In the genomic region with DNA sequence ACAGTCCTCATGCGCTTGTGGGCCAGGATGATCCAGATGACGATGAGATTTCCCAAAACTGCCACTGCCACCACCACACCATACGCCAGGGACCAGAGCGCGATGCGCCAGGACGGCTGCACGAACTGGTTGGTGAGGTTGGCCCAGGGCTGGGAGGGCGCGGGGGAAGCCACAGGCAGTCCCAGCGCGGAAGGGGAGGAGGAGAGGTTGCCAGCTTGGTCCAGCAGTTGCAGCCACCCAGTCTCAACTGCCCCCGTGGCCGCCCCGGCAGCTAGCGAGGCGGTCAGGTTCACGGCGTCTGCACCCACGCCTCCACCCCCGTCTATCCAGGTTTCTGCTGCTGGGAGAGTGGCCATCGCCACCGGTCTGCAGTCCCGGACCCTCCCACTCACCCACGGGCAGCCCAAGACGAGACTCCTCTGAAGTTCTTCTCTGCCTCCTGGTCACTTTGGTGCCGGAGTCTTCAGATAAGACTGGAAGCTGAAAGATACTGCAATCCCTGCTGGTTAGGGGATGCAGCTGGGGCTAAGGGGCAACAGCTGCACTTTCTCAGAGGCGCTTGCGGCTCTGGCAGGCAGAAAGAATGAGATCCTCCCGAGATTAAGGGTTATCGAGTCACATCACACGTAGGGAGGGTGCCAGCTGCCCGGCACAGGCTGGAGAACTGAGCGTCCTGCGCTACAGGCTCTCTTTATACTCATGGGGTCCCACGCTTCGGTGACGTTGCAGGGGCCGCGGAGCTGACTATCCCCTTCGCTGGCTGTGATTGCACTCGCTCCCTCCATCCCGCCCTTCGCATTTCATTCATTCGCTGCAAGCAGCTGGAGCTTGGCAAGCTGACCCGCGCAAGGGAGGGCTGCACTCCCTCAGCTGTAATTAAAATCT, we compare ENCODE assay signal across 11 cellular contexts. TPM values are rescaled to one million over a fixed set of nuclear protein-coding genes. Genes with fewer than 3 reads are reported as not detected.
DNase-seq lines count a peak whose midpoint lies in the region; ATAC-seq and TF ChIP-seq lines count a peak whose summit lies in the region.
"Had no signal": no experiment of that assay in that cellular context is flagged by ENCODE, and none has a peak within 500 bp of the region (broad histone marks: within the 10 kb centered on the region; RNA-seq: fewer than 3 reads in every experiment).

A gene with protein sequence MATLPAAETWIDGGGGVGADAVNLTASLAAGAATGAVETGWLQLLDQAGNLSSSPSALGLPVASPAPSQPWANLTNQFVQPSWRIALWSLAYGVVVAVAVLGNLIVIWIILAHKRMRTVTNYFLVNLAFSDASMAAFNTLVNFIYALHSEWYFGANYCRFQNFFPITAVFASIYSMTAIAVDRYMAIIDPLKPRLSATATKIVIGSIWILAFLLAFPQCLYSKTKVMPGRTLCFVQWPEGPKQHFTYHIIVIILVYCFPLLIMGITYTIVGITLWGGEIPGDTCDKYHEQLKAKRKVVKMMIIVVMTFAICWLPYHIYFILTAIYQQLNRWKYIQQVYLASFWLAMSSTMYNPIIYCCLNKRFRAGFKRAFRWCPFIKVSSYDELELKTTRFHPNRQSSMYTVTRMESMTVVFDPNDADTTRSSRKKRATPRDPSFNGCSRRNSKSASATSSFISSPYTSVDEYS (minus strand): TSS at position 666 of the 885 bp plus-strand sequence. CDS start 310 bp downstream, at position 356.

- no peak within 1 kb of the TSS for H2AFZ ChIP-seq in osteoblast (ENCODE audit: low read length)

- intact Hi-C loops in CD4-positive, alpha-beta T cell (cut with DNase I, micrococcal nuclease) = no loop called here

- no peaks in the 10 kb centered on the region for H3K9me3 Mint-ChIP-seq in CD4-positive, alpha-beta T cell
- peaks cover 0 to 8% (median 0%) of the 10 kb centered on the region in 9 donors for H3K9me3 Mint-ChIP-seq in naive thymus-derived CD8-positive, alpha-beta T cell

- TF ChIP-seq CTCF in osteoblast (IDR thresholded peaks at IDR 0.05; ENCODE audit: extremely low read depth, low read depth, low read length) = no peak
- no peak for TF ChIP-seq CTCF in CD4-positive, alpha-beta T cell (IDR thresholded peaks at IDR 0.05)

- no peak within 1 kb of the TSS for H3K4me3 ChIP-seq in osteoblast (ENCODE audit: insufficient read depth, low read length)

- H3K36me3 ChIP-seq in osteoblast (ENCODE audit: insufficient read depth, low read length) = no peaks in the 10 kb centered on the region

- no peaks in the 10 kb centered on the region for H3K9me3 ChIP-seq in osteoblast (ENCODE audit: low read depth, low read length)
- no peaks in the 10 kb centered on the region for H3K9me3 ChIP-seq in CD4-positive, alpha-beta T cell (ENCODE audit: control insufficient read depth, low read length)

- H3K79me2 ChIP-seq in osteoblast (ENCODE audit: insufficient read depth, low read length) = no peaks in the 10 kb centered on the region

- POLR2A ChIA-PET in CD4-positive, alpha-beta T cell (lab: Charles Lee) = no interaction called here
- POLR2A ChIA-PET in naive thymus-derived CD8-positive, alpha-beta T cell (lab: Charles Lee) = no interaction called here

- H4K20me1 ChIP-seq in osteoblast (ENCODE audit: insufficient read depth, low read length) = no peaks in the 10 kb centered on the region

- H3K27ac Mint-ChIP-seq in CD4-positive, alpha-beta T cell = no peak within 1 kb of the TSS
- H3K27ac Mint-ChIP-seq in naive thymus-derived CD8-positive, alpha-beta T cell = no peak within 1 kb of the TSS
- H3K27ac Mint-ChIP-seq: activated naive CD8-positive, alpha-beta T cell had no signal

- H3K4me2 ChIP-seq in osteoblast (ENCODE audit: insufficient read depth, low read length) = no peak within 1 kb of the TSS

- DNase-seq in Ammon's horn (ENCODE audit: low spot score) (peak; percentile 6), NCI-H524 (lab: John Stamatoyannopoulos, UW) (peak; percentile 16 to 62), glomerular visceral epithelial cell (ENCODE audit: extremely low spot score) (peak; percentile 11), osteoblast (ENCODE audit: insufficient read length, low spot score, missing footprints) (peak; percentile 34), NCI-H345 treated with DMSO at 0.1 percent for 48 hours (lab: John Stamatoyannopoulos, UW; ENCODE audit: unreplicated experiment) (no peak)
- no peak for DNase-seq in CD4-positive, alpha-beta T cell
- no peak for DNase-seq in naive thymus-derived CD8-positive, alpha-beta T cell

- no peak for ATAC-seq in HG02885 (IDR thresholded peaks at IDR 0.05; ENCODE audit: poor library complexity, unreplicated experiment)
- no peak for ATAC-seq in CD4-positive, alpha-beta T cell (ENCODE audit: poor library complexity)
- no peak for ATAC-seq in naive thymus-derived CD8-positive, alpha-beta T cell
- ATAC-seq: HCT116 had no signal

- H3K27me3 Mint-ChIP-seq in CD4-positive, alpha-beta T cell = peaks cover 6% of the 10 kb centered on the region
- H3K27me3 Mint-ChIP-seq in naive thymus-derived CD8-positive, alpha-beta T cell = peaks cover 4 to 10% (median 7%) of the 10 kb centered on the region in 5 donors

- no peaks in the 10 kb centered on the region for H3K27me3 ChIP-seq in osteoblast (ENCODE audit: insufficient read depth, low read length)
- H3K27me3 ChIP-seq in CD4-positive, alpha-beta T cell (ENCODE audit: control insufficient read depth, insufficient read depth, low read length) = no peaks in the 10 kb centered on the region

- H3K4me1 ChIP-seq in osteoblast (ENCODE audit: insufficient read depth, low read length) = no peaks in the 10 kb centered on the region

- no peak within 1 kb of the TSS for H3K4me3 Mint-ChIP-seq in CD4-positive, alpha-beta T cell
- no peak within 1 kb of the TSS for H3K4me3 Mint-ChIP-seq in naive thymus-derived CD8-positive, alpha-beta T cell
- H3K4me3 Mint-ChIP-seq: activated naive CD8-positive, alpha-beta T cell had no signal

- H3K27ac ChIP-seq in osteoblast (ENCODE audit: low read depth, low read length) = no peak within 1 kb of the TSS
- no peak within 1 kb of the TSS for H3K27ac ChIP-seq in CD4-positive, alpha-beta T cell (ENCODE audit: low read depth, low read length)

- H3K36me3 Mint-ChIP-seq in CD4-positive, alpha-beta T cell (ENCODE audit: low read depth) = no peaks in the 10 kb centered on the region
- peaks cover 0 to 4% (median 0%) of the 10 kb centered on the region in 3 donors for H3K36me3 Mint-ChIP-seq in naive thymus-derived CD8-positive, alpha-beta T cell
- H3K36me3 Mint-ChIP-seq: activated naive CD8-positive, alpha-beta T cell had no signal

- CTCF ChIA-PET in CD4-positive, alpha-beta T cell (lab: Charles Lee) = no interaction called here

- no peaks in the 10 kb centered on the region for H3K4me1 Mint-ChIP-seq in CD4-positive, alpha-beta T cell (ENCODE audit: low read depth)
- H3K4me1 Mint-ChIP-seq in naive thymus-derived CD8-positive, alpha-beta T cell = peaks cover 0 to 6% (median 0%) of the 10 kb centered on the region in 4 donors

RNA-seq across cellular contexts. Expression of the gene that starts here (rescaled TPM):
- not detected in 2 replicates for total RNA-seq in osteoblast
- total RNA-seq in CD4-positive, alpha-beta T cell = not detected
- total RNA-seq in naive thymus-derived CD8-positive, alpha-beta T cell = not detected
- polyA plus RNA-seq in naive thymus-derived CD8-positive, alpha-beta T cell = not detected
- polyA plus RNA-seq: BJ had no signal

Comparison
In these comparisons a context has a peak if more than half of its experiments do, and no peak if none do; other contexts are left out.
1. Peak in DNase-seq in osteoblast; RNA of the gene not detected or under 1 TPM.
2. DNase-seq: peak in Ammon's horn (single experiment), NCI-H524 (2 of 2) and glomerular visceral epithelial cell (single experiment); none in NCI-H345 treated with DMSO at 0.1 percent for 48 hours (single experiment), CD4-positive, alpha-beta T cell (0 of 10) and naive thymus-derived CD8-positive, alpha-beta T cell (0 of 10).